1 cellular context compared by ENCODE assay signal in the genomic region with DNA sequence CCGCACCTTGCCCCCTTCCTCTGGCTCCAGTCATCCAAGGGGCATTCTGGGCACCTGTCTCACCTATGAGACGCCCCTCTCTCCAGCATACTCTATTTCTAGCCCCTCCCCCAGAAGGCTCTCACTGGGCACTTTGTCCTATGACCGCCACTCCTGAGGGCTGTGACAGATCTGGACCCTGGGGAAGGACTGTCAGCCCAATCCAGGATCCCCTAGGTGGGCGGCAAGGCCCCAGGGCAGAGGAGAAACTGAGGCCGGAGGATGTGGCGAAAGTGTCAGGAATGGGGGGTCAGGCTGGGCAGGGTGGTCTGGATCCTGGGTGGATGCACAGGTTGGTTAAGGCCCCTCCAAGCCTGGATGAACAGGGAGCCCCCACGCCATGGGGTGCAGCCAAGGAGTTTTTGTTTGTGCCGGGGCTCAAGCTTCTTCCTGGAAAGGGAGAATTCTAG.
TF ChIP-seq lines count a peak whose summit lies in the region.

No MANE protein-coding gene starts in this region.

TF ChIP-seq in GM23338, 12 proteins besides CTCF, POLR2A, EP300 and RAD21:
- TF ChIP-seq EZH2 (IDR thresholded peaks at IDR 0.05; ENCODE audit: low read depth, unreplicated experiment): peak; percentile 13
- no peak for TF ChIP-seq ZNF331 (CRISPR knock-in tag; IDR thresholded peaks at IDR 0.05; ENCODE audit: low read depth)
